11 cellular contexts compared by ENCODE assay signal in genomic region chr5:112529525-112529924, GRCh38.
A peak's percentile ranks its signal among the peaks of the same experiment; 100 is the strongest.
DNase-seq lines count a peak whose midpoint lies in the region; ATAC-seq and TF ChIP-seq lines count a peak whose summit lies in the region.
"Had no signal": no experiment of that assay in that cellular context is flagged by ENCODE, and none has a peak within 500 bp of the region (broad histone marks: within the 10 kb centered on the region; RNA-seq: fewer than 3 reads in every experiment).

No MANE protein-coding gene starts in this region.

- TF ChIP-seq CTCF in MM.1S (IDR thresholded peaks at IDR 0.05; ENCODE audit: low read length) = peak; percentile 49
- TF ChIP-seq CTCF in dorsolateral prefrontal cortex (IDR thresholded peaks at IDR 0.05 in 54 of 56, conservative IDR thresholded peaks at IDR 0.05 in 2 of 56; ENCODE audit: low read depth in 1 of 56, partially characterized antibody in 56 of 56) = peak in 55 of 56 donors; percentile 14 to 73 (median 44)
- peak; percentile 40 for TF ChIP-seq CTCF in progenitor cell of endocrine pancreas (IDR thresholded peaks at IDR 0.05; ENCODE audit: unreplicated experiment)

- H3K4me2 ChIP-seq in MM.1S (ENCODE audit: low read depth, low read length) = no peak overlapping the region

- H3K27me3 Mint-ChIP-seq in progenitor cell of endocrine pancreas = peaks cover 42% of the 10 kb centered on the region

- H3K79me2 ChIP-seq in MM.1S (ENCODE audit: low read length) = no peaks in the 10 kb centered on the region

- H3K27ac Mint-ChIP-seq in progenitor cell of endocrine pancreas = no peak overlapping the region

- no peak overlapping the region for H3K4me3 Mint-ChIP-seq in progenitor cell of endocrine pancreas (ENCODE audit: low read depth)

- intact Hi-C loops in dorsolateral prefrontal cortex (cut with DNase I) = loop anchor here in 1 of 2 donors (5.0 to 10.0 kb wide), 2 partner anchors 315 to 352 kb away; no protein-coding TSS in a partner anchor

- peak in 2 of 3 experiments; percentile 12 to 21 for DNase-seq in NCI-H1417 (lab: John Stamatoyannopoulos, UW)
- no peak for DNase-seq in NCI-H1417 treated with DMSO at 0.1 percent for 48 hours (lab: John Stamatoyannopoulos, UW)
- peak; percentile 41 for DNase-seq in MM.1S
- DNase-seq in dorsolateral prefrontal cortex = no peak
- DNase-seq in progenitor cell of endocrine pancreas (ENCODE audit: low spot score, unreplicated experiment) = no peak
- no peak for DNase-seq in NCI-H526 treated with DMSO at 0.1 percent for 48 hours (lab: John Stamatoyannopoulos, UW)
- no peak for DNase-seq in NCI-H1105 (lab: John Stamatoyannopoulos, UW)
- DNase-seq: activated CD8-positive, alpha-beta memory T cell treated with anti-CD3 and anti-CD28 coated beads for 24 hours; MG63; right cardiac atrium had no signal

- no peaks in the 10 kb centered on the region for H3F3A ChIP-seq in MM.1S (ENCODE audit: insufficient read depth, low read length)

- no peaks in the 10 kb centered on the region for H3K36me3 Mint-ChIP-seq in progenitor cell of endocrine pancreas (ENCODE audit: insufficient read depth)

- no peaks in the 10 kb centered on the region for H3K36me3 ChIP-seq in MM.1S (replicated peaks; ENCODE audit: insufficient read depth, low read length)
- H3K36me3 ChIP-seq: MG63 had no signal

- peaks cover 10% of the 10 kb centered on the region for H3K4me1 Mint-ChIP-seq in progenitor cell of endocrine pancreas (ENCODE audit: low read depth)

- no peaks in the 10 kb centered on the region for H3K9me2 ChIP-seq in MM.1S (replicated peaks; ENCODE audit: insufficient read depth, low read length)

- no peak overlapping the region for H2AFZ ChIP-seq in MM.1S (ENCODE audit: low read length)

- H3K4me3 ChIP-seq in MM.1S (ENCODE audit: low read length) (no peak overlapping the region), dorsolateral prefrontal cortex (no peak overlapping the region)
- H3K4me3 ChIP-seq: MG63 had no signal

- peaks cover 6% of the 10 kb centered on the region for H3K9me3 Mint-ChIP-seq in progenitor cell of endocrine pancreas (ENCODE audit: low read depth)

- ATAC-seq in HG02884 (IDR thresholded peaks at IDR 0.05; ENCODE audit: unreplicated experiment) = no peak

- no peaks in the 10 kb centered on the region for H3K4me1 ChIP-seq in MM.1S (ENCODE audit: low read length)

- no peaks in the 10 kb centered on the region for H4K20me1 ChIP-seq in MM.1S (ENCODE audit: insufficient read depth, low read length)

- no peak overlapping the region for H3K27ac ChIP-seq in MM.1S (ENCODE audit: low read length)
- H3K27ac ChIP-seq in dorsolateral prefrontal cortex = no peak overlapping the region

- no peaks in the 10 kb centered on the region for H3K9me3 ChIP-seq in MM.1S (replicated peaks; ENCODE audit: insufficient read depth, low read length)
- H3K9me3 ChIP-seq: MG63 had no signal

- no peak overlapping the region for H3K9ac ChIP-seq in MM.1S (ENCODE audit: low read length)

- H3K27me3 ChIP-seq in MM.1S (replicated peaks; ENCODE audit: insufficient read depth, low read length) (no peaks in the 10 kb centered on the region), dorsolateral prefrontal cortex (no peaks in the 10 kb centered on the region)

Comparison
In these comparisons a context has a peak if more than half of its experiments do, and no peak if none do; other contexts are left out.
1. DNase-seq: peak in NCI-H1417 (2 of 3) and MM.1S (single experiment); none in NCI-H1417 treated with DMSO at 0.1 percent for 48 hours (single experiment), dorsolateral prefrontal cortex (0 of 10), progenitor cell of endocrine pancreas (single experiment), NCI-H526 treated with DMSO at 0.1 percent for 48 hours (single experiment) and NCI-H1105 (single experiment).
2. Peak in every context shown above with its lines, with median percentiles within 50 percentile points of each other: CTCF ChIP-seq.